Comparison of ENCODE assay signal across 1 cellular context in the genomic region with DNA sequence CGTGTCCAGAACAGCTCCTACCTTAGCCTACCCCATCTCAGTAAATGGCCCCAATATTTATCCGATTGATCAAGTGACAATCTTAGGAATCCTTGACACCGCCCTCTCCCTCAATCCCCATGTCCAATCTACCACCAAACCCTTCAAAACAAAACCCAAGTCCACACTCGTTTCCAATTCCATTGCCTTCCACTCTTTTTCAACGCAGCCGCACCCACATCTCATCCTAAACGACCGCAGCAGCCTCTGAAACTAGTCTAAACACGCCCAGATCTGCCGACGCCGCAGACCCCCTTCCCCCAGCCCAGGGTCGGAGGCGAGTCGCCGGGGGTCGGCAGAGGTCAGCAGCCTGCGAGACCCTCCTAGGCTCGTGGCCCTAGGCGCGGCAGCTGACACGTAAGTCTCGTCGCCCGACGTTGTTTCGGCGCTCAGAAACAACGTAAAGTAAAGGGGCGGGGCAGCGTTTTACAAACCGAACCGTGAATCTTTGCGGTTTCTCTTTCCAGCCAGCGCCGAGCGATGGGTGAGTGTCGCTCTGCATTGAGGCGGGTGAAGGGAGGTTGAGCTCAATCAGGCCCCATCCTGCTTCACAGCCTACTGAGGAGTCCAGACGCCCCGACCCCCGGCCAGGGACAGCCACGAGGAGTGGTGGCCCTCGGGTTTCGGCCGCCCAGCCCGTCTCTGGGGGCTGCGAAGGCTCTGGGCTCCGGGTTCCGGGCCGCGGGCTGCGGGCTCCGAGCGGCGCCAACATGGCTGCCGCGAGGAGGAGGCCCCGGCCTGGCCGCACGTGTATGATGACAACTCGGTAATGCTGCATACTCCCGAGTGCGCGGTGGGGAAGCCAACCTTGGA.
TF ChIP-seq lines count a peak whose summit lies in the region.

A gene (plus strand): TSS at position 463 of the 852 bp plus-strand sequence. CDS start 57 bp downstream, at position 520.

TF ChIP-seq in HepG2, 621 proteins besides CTCF, POLR2A, EP300 and RAD21 (continued from another document and continues in another):
- TF ChIP-seq, protein P1, sequence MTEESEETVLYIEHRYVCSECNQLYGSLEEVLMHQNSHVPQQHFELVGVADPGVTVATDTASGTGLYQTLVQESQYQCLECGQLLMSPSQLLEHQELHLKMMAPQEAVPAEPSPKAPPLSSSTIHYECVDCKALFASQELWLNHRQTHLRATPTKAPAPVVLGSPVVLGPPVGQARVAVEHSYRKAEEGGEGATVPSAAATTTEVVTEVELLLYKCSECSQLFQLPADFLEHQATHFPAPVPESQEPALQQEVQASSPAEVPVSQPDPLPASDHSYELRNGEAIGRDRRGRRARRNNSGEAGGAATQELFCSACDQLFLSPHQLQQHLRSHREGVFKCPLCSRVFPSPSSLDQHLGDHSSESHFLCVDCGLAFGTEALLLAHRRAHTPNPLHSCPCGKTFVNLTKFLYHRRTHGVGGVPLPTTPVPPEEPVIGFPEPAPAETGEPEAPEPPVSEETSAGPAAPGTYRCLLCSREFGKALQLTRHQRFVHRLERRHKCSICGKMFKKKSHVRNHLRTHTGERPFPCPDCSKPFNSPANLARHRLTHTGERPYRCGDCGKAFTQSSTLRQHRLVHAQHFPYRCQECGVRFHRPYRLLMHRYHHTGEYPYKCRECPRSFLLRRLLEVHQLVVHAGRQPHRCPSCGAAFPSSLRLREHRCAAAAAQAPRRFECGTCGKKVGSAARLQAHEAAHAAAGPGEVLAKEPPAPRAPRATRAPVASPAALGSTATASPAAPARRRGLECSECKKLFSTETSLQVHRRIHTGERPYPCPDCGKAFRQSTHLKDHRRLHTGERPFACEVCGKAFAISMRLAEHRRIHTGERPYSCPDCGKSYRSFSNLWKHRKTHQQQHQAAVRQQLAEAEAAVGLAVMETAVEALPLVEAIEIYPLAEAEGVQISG (CRISPR knock-in tag; IDR thresholded peaks at IDR 0.05): peak; percentile 92
- TF ChIP-seq ZNF564 (CRISPR knock-in tag; IDR thresholded peaks at IDR 0.05) (no peak), RBM22 (optimal IDR thresholded peaks at IDR 0.05; ENCODE audit: low read length) (no peak), ESRRA (CRISPR knock-in tag; IDR thresholded peaks at IDR 0.05; ENCODE audit: low read depth) (no peak; the same call in 1 of the 2 replicates), ZNF451 (CRISPR knock-in tag; IDR thresholded peaks at IDR 0.05) (peak; percentile 29; the same call in 1 of the 2 replicates), GTF3A (CRISPR knock-in tag; conservative IDR thresholded peaks at IDR 0.05) (peak; percentile 93; the same call in 1 of the 2 replicates), ZNF354B (CRISPR knock-in tag; IDR thresholded peaks at IDR 0.05) (no peak; the same call in 1 of the 2 replicates), MEIS1 (CRISPR knock-in tag; IDR thresholded peaks at IDR 0.05; ENCODE audit: borderline replicate concordance) (peak; percentile 90), ZNF674 (CRISPR knock-in tag; IDR thresholded peaks at IDR 0.05; ENCODE audit: low read depth) (no peak), SP4 (CRISPR knock-in tag; IDR thresholded peaks at IDR 0.05) (peak; percentile 85), SIX1 (CRISPR knock-in tag; IDR thresholded peaks at IDR 0.05; ENCODE audit: borderline replicate concordance) (no peak), SMAD9 (CRISPR knock-in tag; IDR thresholded peaks at IDR 0.05) (no peak), MBD4 (IDR thresholded peaks at IDR 0.05; ENCODE audit: borderline replicate concordance, low read length) (no peak), CBFB (CRISPR knock-in tag; IDR thresholded peaks at IDR 0.05) (peak; percentile 98), NFE2L2 (IDR thresholded peaks at IDR 0.05; ENCODE audit: low read length) (no peak), ZNF253 (CRISPR knock-in tag; IDR thresholded peaks at IDR 0.05; ENCODE audit: borderline replicate concordance) (peak; percentile 78; the same call in 1 of the 2 replicates), SMAD3 (CRISPR knock-in tag; IDR thresholded peaks at IDR 0.05) (0 out of 2 replicates have a peak, but pooled peaks have one; percentile 40), FOXK2 (IDR thresholded peaks at IDR 0.05) (no peak; the same call in 1 of the 2 replicates), FLYWCH1 (CRISPR knock-in tag; IDR thresholded peaks at IDR 0.05) (no peak), GTF2F1 (IDR thresholded peaks at IDR 0.05; ENCODE audit: low read length) (peak; percentile 76; the same call in 1 of the 2 replicates), NFE2L1 (CRISPR knock-in tag; IDR thresholded peaks at IDR 0.05; ENCODE audit: borderline replicate concordance) (peak; percentile 51; the same call in 1 of the 2 replicates), ZNF550 (CRISPR knock-in tag; IDR thresholded peaks at IDR 0.05; ENCODE audit: borderline replicate concordance) (no peak), XBP1 (CRISPR knock-in tag; IDR thresholded peaks at IDR 0.05) (peak; percentile 93), DPF2 (CRISPR knock-in tag; IDR thresholded peaks at IDR 0.05; ENCODE audit: borderline replicate concordance, low read depth) (no peak), ZNF234 (CRISPR knock-in tag; conservative IDR thresholded peaks at IDR 0.05) (peak; percentile 88), PRMT3 (CRISPR knock-in tag; IDR thresholded peaks at IDR 0.05; ENCODE audit: borderline replicate concordance, low read depth) (no peak), ZNF75D (CRISPR knock-in tag; IDR thresholded peaks at IDR 0.05; ENCODE audit: borderline replicate concordance) (0 out of 2 replicates have a peak, but pooled peaks have one; percentile 89), ZNF367 (CRISPR knock-in tag; IDR thresholded peaks at IDR 0.05; ENCODE audit: borderline replicate concordance) (peak; percentile 56; the same call in 1 of the 2 replicates), YY1 (IDR thresholded peaks at IDR 0.05; ENCODE audit: insufficient read depth, insufficient replicate concordance, low read depth, low read length) (peak; percentile 91), SAP130 (CRISPR knock-in tag; IDR thresholded peaks at IDR 0.05; ENCODE audit: low read depth) (peak; percentile 95)
- TF ChIP-seq, protein P2, sequence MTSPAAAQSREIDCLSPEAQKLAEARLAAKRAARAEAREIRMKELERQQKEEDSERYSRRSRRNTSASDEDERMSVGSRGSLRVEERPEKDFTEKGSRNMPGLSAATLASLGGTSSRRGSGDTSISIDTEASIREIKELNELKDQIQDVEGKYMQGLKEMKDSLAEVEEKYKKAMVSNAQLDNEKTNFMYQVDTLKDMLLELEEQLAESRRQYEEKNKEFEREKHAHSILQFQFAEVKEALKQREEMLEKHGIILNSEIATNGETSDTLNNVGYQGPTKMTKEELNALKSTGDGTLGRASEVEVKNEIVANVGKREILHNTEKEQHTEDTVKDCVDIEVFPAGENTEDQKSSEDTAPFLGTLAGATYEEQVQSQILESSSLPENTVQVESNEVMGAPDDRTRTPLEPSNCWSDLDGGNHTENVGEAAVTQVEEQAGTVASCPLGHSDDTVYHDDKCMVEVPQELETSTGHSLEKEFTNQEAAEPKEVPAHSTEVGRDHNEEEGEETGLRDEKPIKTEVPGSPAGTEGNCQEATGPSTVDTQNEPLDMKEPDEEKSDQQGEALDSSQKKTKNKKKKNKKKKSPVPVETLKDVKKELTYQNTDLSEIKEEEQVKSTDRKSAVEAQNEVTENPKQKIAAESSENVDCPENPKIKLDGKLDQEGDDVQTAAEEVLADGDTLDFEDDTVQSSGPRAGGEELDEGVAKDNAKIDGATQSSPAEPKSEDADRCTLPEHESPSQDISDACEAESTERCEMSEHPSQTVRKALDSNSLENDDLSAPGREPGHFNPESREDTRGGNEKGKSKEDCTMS (CRISPR knock-in tag; conservative IDR thresholded peaks at IDR 0.05): no peak
- TF ChIP-seq, protein P3, sequence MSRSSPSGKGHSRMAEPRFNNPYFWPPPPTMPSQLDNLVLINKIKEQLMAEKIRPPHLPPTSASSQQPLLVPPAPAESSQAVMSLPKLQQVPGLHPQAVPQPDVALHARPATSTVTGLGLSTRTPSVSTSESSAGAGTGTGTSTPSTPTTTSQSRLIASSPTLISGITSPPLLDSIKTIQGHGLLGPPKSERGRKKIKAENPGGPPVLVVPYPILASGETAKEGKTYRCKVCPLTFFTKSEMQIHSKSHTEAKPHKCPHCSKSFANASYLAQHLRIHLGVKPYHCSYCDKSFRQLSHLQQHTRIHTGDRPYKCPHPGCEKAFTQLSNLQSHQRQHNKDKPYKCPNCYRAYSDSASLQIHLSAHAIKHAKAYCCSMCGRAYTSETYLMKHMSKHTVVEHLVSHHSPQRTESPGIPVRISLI (CRISPR knock-in tag; IDR thresholded peaks at IDR 0.05; ENCODE audit: borderline replicate concordance): no peak
- TF ChIP-seq, protein P4, sequence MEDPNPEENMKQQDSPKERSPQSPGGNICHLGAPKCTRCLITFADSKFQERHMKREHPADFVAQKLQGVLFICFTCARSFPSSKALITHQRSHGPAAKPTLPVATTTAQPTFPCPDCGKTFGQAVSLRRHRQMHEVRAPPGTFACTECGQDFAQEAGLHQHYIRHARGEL (CRISPR knock-in tag; IDR thresholded peaks at IDR 0.05): no peak
- TF ChIP-seq, protein P5, sequence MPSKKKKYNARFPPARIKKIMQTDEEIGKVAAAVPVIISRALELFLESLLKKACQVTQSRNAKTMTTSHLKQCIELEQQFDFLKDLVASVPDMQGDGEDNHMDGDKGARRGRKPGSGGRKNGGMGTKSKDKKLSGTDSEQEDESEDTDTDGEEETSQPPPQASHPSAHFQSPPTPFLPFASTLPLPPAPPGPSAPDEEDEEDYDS (CRISPR knock-in tag; IDR thresholded peaks at IDR 0.05): peak; percentile 97
- TF ChIP-seq, protein P6, sequence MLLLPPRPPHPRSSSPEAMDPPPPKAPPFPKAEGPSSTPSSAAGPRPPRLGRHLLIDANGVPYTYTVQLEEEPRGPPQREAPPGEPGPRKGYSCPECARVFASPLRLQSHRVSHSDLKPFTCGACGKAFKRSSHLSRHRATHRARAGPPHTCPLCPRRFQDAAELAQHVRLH (CRISPR knock-in tag; IDR thresholded peaks at IDR 0.05; ENCODE audit: borderline replicate concordance, low read depth): 0 out of 2 replicates have a peak, but pooled peaks have one; percentile 39
- TF ChIP-seq, protein P7, sequence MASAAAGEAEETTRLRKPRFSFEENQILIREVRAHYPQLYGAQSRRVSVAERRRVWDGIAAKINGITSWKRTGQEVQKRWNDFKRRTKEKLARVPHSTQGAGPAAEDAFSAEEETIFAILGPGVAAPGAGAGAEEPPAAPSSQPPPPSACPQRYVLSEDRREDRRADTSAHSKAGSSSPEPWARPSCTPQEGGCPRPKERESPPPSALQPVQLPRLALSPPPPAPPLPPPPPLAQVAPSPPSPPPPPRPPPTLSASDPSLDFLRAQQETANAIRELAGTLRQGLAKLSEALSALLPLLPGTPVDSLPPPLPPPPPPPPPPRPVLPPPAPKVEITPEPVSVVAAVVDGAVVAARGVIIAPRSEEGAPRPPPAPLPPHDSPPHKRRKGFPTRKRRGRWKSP (CRISPR knock-in tag; IDR thresholded peaks at IDR 0.05): no peak
- TF ChIP-seq, protein P8, sequence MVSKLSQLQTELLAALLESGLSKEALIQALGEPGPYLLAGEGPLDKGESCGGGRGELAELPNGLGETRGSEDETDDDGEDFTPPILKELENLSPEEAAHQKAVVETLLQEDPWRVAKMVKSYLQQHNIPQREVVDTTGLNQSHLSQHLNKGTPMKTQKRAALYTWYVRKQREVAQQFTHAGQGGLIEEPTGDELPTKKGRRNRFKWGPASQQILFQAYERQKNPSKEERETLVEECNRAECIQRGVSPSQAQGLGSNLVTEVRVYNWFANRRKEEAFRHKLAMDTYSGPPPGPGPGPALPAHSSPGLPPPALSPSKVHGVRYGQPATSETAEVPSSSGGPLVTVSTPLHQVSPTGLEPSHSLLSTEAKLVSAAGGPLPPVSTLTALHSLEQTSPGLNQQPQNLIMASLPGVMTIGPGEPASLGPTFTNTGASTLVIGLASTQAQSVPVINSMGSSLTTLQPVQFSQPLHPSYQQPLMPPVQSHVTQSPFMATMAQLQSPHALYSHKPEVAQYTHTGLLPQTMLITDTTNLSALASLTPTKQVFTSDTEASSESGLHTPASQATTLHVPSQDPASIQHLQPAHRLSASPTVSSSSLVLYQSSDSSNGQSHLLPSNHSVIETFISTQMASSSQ (IDR thresholded peaks at IDR 0.05; ENCODE audit: low read depth): no peak
- TF ChIP-seq, protein P8 (CRISPR knock-in tag; IDR thresholded peaks at IDR 0.05; ENCODE audit: borderline replicate concordance): no peak; the same call in 1 of the 2 replicates
- TF ChIP-seq, protein P9, sequence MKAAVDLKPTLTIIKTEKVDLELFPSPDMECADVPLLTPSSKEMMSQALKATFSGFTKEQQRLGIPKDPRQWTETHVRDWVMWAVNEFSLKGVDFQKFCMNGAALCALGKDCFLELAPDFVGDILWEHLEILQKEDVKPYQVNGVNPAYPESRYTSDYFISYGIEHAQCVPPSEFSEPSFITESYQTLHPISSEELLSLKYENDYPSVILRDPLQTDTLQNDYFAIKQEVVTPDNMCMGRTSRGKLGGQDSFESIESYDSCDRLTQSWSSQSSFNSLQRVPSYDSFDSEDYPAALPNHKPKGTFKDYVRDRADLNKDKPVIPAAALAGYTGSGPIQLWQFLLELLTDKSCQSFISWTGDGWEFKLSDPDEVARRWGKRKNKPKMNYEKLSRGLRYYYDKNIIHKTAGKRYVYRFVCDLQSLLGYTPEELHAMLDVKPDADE (CRISPR knock-in tag; IDR thresholded peaks at IDR 0.05): peak; percentile 86
- TF ChIP-seq, protein P10, sequence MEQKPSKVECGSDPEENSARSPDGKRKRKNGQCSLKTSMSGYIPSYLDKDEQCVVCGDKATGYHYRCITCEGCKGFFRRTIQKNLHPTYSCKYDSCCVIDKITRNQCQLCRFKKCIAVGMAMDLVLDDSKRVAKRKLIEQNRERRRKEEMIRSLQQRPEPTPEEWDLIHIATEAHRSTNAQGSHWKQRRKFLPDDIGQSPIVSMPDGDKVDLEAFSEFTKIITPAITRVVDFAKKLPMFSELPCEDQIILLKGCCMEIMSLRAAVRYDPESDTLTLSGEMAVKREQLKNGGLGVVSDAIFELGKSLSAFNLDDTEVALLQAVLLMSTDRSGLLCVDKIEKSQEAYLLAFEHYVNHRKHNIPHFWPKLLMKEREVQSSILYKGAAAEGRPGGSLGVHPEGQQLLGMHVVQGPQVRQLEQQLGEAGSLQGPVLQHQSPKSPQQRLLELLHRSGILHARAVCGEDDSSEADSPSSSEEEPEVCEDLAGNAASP (CRISPR knock-in tag; IDR thresholded peaks at IDR 0.05; ENCODE audit: borderline replicate concordance): peak; percentile 91
- TF ChIP-seq, protein P11, sequence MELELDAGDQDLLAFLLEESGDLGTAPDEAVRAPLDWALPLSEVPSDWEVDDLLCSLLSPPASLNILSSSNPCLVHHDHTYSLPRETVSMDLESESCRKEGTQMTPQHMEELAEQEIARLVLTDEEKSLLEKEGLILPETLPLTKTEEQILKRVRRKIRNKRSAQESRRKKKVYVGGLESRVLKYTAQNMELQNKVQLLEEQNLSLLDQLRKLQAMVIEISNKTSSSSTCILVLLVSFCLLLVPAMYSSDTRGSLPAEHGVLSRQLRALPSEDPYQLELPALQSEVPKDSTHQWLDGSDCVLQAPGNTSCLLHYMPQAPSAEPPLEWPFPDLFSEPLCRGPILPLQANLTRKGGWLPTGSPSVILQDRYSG (CRISPR knock-in tag; IDR thresholded peaks at IDR 0.05): peak; percentile 62; the same call in 1 of the 2 replicates
